In genomic region chr15:75625542-75626347, GRCh38 we compare ENCODE assay signal across 1 cellular context.
TF ChIP-seq lines count a peak whose summit lies in the region.

Gene SNUPN, minus strand, starts transcription at chr15:75625725. Its CDS starts 4,674 bp downstream, at chr15:75621051.

TF ChIP-seq in HepG2, 621 proteins besides CTCF, POLR2A, EP300 and RAD21 (continued from another document and continues in another):
- peak; percentile 90 for TF ChIP-seq TBX2 (CRISPR knock-in tag; IDR thresholded peaks at IDR 0.05; ENCODE audit: borderline replicate concordance)
- no peak for TF ChIP-seq MAFG (CRISPR knock-in tag; IDR thresholded peaks at IDR 0.05)
- peak; percentile 70 for TF ChIP-seq PAXIP1 (CRISPR knock-in tag; conservative IDR thresholded peaks at IDR 0.05)
- TF ChIP-seq HNRNPL (IDR thresholded peaks at IDR 0.05; ENCODE audit: low read depth, low read length) = 0 out of 2 replicates have a peak, but pooled peaks have one; percentile 43
- peak; percentile 87; the same call in 1 of the 2 replicates for TF ChIP-seq SPEN (CRISPR knock-in tag; IDR thresholded peaks at IDR 0.05; ENCODE audit: low read depth)
- no peak for TF ChIP-seq PRDM15 (CRISPR knock-in tag; IDR thresholded peaks at IDR 0.05)
- no peak for TF ChIP-seq ATM (IDR thresholded peaks at IDR 0.05; ENCODE audit: borderline replicate concordance)
- peak; percentile 70; the same call in 1 of the 2 replicates for TF ChIP-seq ZBTB2 (CRISPR knock-in tag; IDR thresholded peaks at IDR 0.05; ENCODE audit: low read depth)
- 0 out of 2 replicates have a peak, but pooled peaks have one; percentile 20 for TF ChIP-seq ZSCAN21 (CRISPR knock-in tag; IDR thresholded peaks at IDR 0.05; ENCODE audit: borderline replicate concordance)
- TF ChIP-seq MATR3 (CRISPR knock-in tag; IDR thresholded peaks at IDR 0.05) = no peak
- peak; percentile 81; the same call in 1 of the 2 replicates for TF ChIP-seq TAF1 (CRISPR knock-in tag; IDR thresholded peaks at IDR 0.05)
- no peak for TF ChIP-seq MED13 (CRISPR knock-in tag; IDR thresholded peaks at IDR 0.05)
- TF ChIP-seq ZNF614 (CRISPR knock-in tag; IDR thresholded peaks at IDR 0.05; ENCODE audit: borderline replicate concordance) = peak; percentile 63; the same call in 1 of the 2 replicates
- peak; percentile 67 for TF ChIP-seq ZMYM4 (CRISPR knock-in tag; IDR thresholded peaks at IDR 0.05)
- no peak for TF ChIP-seq RORA (CRISPR knock-in tag; IDR thresholded peaks at IDR 0.05)
- TF ChIP-seq ZBTB37 (CRISPR knock-in tag; IDR thresholded peaks at IDR 0.05) = no peak
- TF ChIP-seq RFX1 (IDR thresholded peaks at IDR 0.05) = no peak
- no peak for TF ChIP-seq TERF1 (CRISPR knock-in tag; IDR thresholded peaks at IDR 0.05)
- 0 out of 2 replicates have a peak, but pooled peaks have one; percentile 24 for TF ChIP-seq ZNF564 (CRISPR knock-in tag; IDR thresholded peaks at IDR 0.05)
- no peak for TF ChIP-seq ZNF468 (CRISPR knock-in tag; IDR thresholded peaks at IDR 0.05)
- TF ChIP-seq ZBTB14 (CRISPR knock-in tag; IDR thresholded peaks at IDR 0.05) = 0 out of 2 replicates have a peak, but pooled peaks have one; percentile 5
- TF ChIP-seq ZNF530 (CRISPR knock-in tag; IDR thresholded peaks at IDR 0.05; ENCODE audit: low read depth) = no peak
- no peak for TF ChIP-seq ZNF180 (CRISPR knock-in tag; IDR thresholded peaks at IDR 0.05; ENCODE audit: borderline replicate concordance, low read depth)
- peak; percentile 27; the same call in 1 of the 2 replicates for TF ChIP-seq ESRRA (CRISPR knock-in tag; IDR thresholded peaks at IDR 0.05; ENCODE audit: low read depth)
- peak; percentile 81 for TF ChIP-seq MXD3 (CRISPR knock-in tag; IDR thresholded peaks at IDR 0.05)
- TF ChIP-seq ZFX (CRISPR knock-in tag; IDR thresholded peaks at IDR 0.05; ENCODE audit: low read depth) = peak; percentile 98
- TF ChIP-seq NCOA1 (CRISPR knock-in tag; IDR thresholded peaks at IDR 0.05) = no peak
- no peak for TF ChIP-seq HNRNPH1 (optimal IDR thresholded peaks at IDR 0.05; ENCODE audit: low read depth, low read length)
- TF ChIP-seq E2F1 (CRISPR knock-in tag; IDR thresholded peaks at IDR 0.05) = no peak; the same call in 1 of the 2 replicates
- TF ChIP-seq SRY (CRISPR knock-in tag; IDR thresholded peaks at IDR 0.05) = no peak; the same call in 1 of the 2 replicates
- no peak for TF ChIP-seq RBAK (CRISPR knock-in tag; IDR thresholded peaks at IDR 0.05)
- no peak for TF ChIP-seq RAD51 (IDR thresholded peaks at IDR 0.05; ENCODE audit: borderline replicate concordance)
- TF ChIP-seq STAT6 (CRISPR knock-in tag; IDR thresholded peaks at IDR 0.05; ENCODE audit: borderline replicate concordance) = peak; percentile 54; the same call in 1 of the 2 replicates
- no peak for TF ChIP-seq ZNF280B (CRISPR knock-in tag; IDR thresholded peaks at IDR 0.05; ENCODE audit: borderline replicate concordance)
